Comparison of ENCODE assay signal across 9 cellular contexts in the genomic region with DNA sequence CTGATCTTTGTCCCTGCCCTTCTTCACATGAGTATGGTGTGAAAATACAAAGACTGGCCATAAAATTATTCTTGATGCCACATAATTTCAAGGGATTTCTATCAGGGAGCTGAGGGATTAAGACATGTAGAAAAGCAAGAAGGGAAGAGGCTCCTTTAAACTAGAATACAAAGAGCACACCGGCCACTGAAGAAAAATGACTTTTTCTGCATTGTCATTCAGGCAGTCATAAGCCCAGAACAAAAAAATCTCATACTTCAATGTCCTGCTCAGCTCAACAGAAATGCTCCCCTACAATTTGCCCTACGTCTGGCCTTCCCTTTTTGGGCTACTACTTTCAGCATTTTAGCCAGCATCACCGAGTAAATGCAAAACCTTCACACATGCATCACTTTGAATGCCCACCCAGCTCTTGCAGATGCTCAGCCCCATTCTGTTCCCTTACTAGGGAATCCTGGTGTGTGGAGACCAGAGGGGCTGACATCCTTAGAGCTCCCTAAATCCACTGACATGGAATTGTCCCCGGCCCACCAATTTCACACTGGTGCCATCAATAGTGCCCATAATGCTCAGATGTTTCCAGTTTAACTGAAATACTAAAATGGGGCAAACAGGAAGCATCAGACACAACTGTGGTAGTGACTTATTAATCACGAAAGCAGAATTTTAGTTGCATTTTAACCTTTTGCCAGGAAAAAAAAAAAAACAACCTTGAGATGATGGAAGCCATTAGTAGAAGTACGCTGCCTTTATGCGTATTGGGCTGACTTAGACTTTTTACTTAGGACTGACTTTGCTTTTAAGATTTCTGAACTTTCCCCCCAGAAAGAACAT. TPM values are rescaled to one million over a fixed set of nuclear protein-coding genes. Genes with fewer than 3 reads are reported as not detected.
A peak's percentile ranks its signal among the peaks of the same experiment; 100 is the strongest.
DNase-seq lines count a peak whose midpoint lies in the region; ATAC-seq, FAIRE-seq and TF ChIP-seq lines count a peak whose summit lies in the region.
"Had no signal": no experiment of that assay in that cellular context is flagged by ENCODE, and none has a peak within 500 bp of the region (broad histone marks: within the 10 kb centered on the region; RNA-seq: fewer than 3 reads in every experiment).

No MANE protein-coding gene starts in this region.

- H3K4me2 ChIP-seq in astrocyte (ENCODE audit: low read length), result peak overlapping the region; percentile 94

- DNase-seq in right cardiac atrium, result peak in 1 of 3 donors; percentile 24
- DNase-seq in left cardiac atrium, result no peak
- DNase-seq in astrocyte (ENCODE audit: low read depth), result no peak
- DNase-seq in GF-D8 (lab: John Stamatoyannopoulos, UW), result no peak
- no peak for DNase-seq in tibial artery
- DNase-seq: NCI-H2171 treated with DMSO at 0.1 percent for 48 hours had no signal

- peak overlapping the region; percentile 92 for H3K4me3 ChIP-seq in right cardiac atrium (ENCODE audit: low read length)
- peak overlapping the region; percentile 80 for H3K4me3 ChIP-seq in astrocyte (ENCODE audit: insufficient read depth, low read depth, low read length)
- peak overlapping the region; percentile 2 to 83 for H3K4me3 ChIP-seq in mucosa of rectum (ENCODE audit: low read length in 2 of 2)
- no peak overlapping the region for H3K4me3 ChIP-seq in tibial artery

- peak overlapping the region; percentile 91 for H3K4me3 Mint-ChIP-seq in astrocyte (ENCODE audit: unreplicated experiment)

- H3K9ac ChIP-seq in astrocyte (ENCODE audit: low read length) (peak overlapping the region; percentile 86), mucosa of rectum (ENCODE audit: low read depth in 1 of 2, low read length in 2 of 2) (peak overlapping the region; percentile 44 to 95)

- H4K20me1 ChIP-seq in astrocyte (ENCODE audit: insufficient read depth, low read length), result peaks cover 68% of the 10 kb centered on the region

- H3K36me3 ChIP-seq in astrocyte (ENCODE audit: insufficient read depth, low read length), result no peaks in the 10 kb centered on the region
- peaks cover 0 to 2% of the 10 kb centered on the region in 2 donors for H3K36me3 ChIP-seq in mucosa of rectum (ENCODE audit: control insufficient read depth in 2 of 2, insufficient read depth in 2 of 2, low read length in 2 of 2)
- no peaks in the 10 kb centered on the region for H3K36me3 ChIP-seq in tibial artery

- no peak for FAIRE-seq in astrocyte (lab: Jason Lieb, UNC)

- H3K27me3 ChIP-seq in right cardiac atrium (ENCODE audit: control insufficient read depth, insufficient read depth) (no peaks in the 10 kb centered on the region), astrocyte (ENCODE audit: insufficient read depth, low read length) (no peaks in the 10 kb centered on the region), mucosa of rectum (ENCODE audit: control insufficient read depth in 2 of 2, insufficient read depth in 2 of 2, low read length in 2 of 2) (no peaks in the 10 kb centered on the region), tibial artery (no peaks in the 10 kb centered on the region)

- no peak overlapping the region for H2AFZ ChIP-seq in astrocyte (ENCODE audit: low read depth, low read length)

- peaks cover 63% of the 10 kb centered on the region for H3K4me1 Mint-ChIP-seq in astrocyte (ENCODE audit: low read depth, unreplicated experiment)

- ATAC-seq in right cardiac atrium, result no peak
- no peak for ATAC-seq in left cardiac atrium
- no peak for ATAC-seq in GM18505 (IDR thresholded peaks at IDR 0.05; ENCODE audit: unreplicated experiment)
- ATAC-seq in HG03442 (IDR thresholded peaks at IDR 0.05; ENCODE audit: unreplicated experiment), result no peak

- TF ChIP-seq CTCF in astrocyte (IDR thresholded peaks at IDR 0.05; ENCODE audit: insufficient read depth, low read depth, low read length) (no peak), tibial artery (IDR thresholded peaks at IDR 0.05) (no peak)

- H3K4me1 ChIP-seq in right cardiac atrium (ENCODE audit: control insufficient read depth, insufficient read depth, low read length) (peaks cover 38% of the 10 kb centered on the region), astrocyte (ENCODE audit: insufficient read depth, low read length) (peaks cover 58% of the 10 kb centered on the region), mucosa of rectum (ENCODE audit: control insufficient read depth in 2 of 2, insufficient read depth in 2 of 2, low read length in 2 of 2) (peaks cover 81 to 86% of the 10 kb centered on the region in 2 donors), tibial artery (peaks cover 0 to 74% (median 58%) of the 10 kb centered on the region in 4 donors)

- WGBS in right cardiac atrium, result 55% methylated on average over 7 of the region's 7 CpGs

- no peaks in the 10 kb centered on the region for H3K9me3 Mint-ChIP-seq in astrocyte (ENCODE audit: unreplicated experiment)

- H3K79me2 ChIP-seq in astrocyte (ENCODE audit: insufficient read depth, low read length), result peaks cover 72% of the 10 kb centered on the region

- no peak for TF ChIP-seq POLR2A in GM18505 (IDR thresholded peaks at IDR 0.05; ENCODE audit: borderline replicate concordance, extremely low read depth, insufficient read depth, insufficient read length)

- intact Hi-C loops in right cardiac atrium (cut with DNase I), result loop anchor here in 3 of 4 donors (5.0 to 10.0 kb wide), 3 partner anchors 37 to 169 kb away; a partner anchor contains a TSS
- intact Hi-C loops in left cardiac atrium (cut with DNase I), result loop anchor here (2.0 to 10.0 kb wide), 2 partner anchors 37 to 71 kb away; no protein-coding TSS in a partner anchor
- intact Hi-C loops in tibial artery (cut with DNase I; ENCODE audit: low total_unique reads), result no loop called here

- H3K36me3 Mint-ChIP-seq in astrocyte (ENCODE audit: low read depth, unreplicated experiment), result peaks cover 9% of the 10 kb centered on the region

- peak overlapping the region; percentile 60 for H3K27ac ChIP-seq in right cardiac atrium (ENCODE audit: low read length)
- no peak overlapping the region for H3K27ac ChIP-seq in astrocyte (ENCODE audit: low read depth, low read length)
- H3K27ac ChIP-seq in mucosa of rectum (ENCODE audit: low read depth in 2 of 2, low read length in 2 of 2), result peak overlapping the region; percentile 99
- no peak overlapping the region for H3K27ac ChIP-seq in tibial artery

- H3K9me3 ChIP-seq in right cardiac atrium (ENCODE audit: control insufficient read depth, low read length) (no peaks in the 10 kb centered on the region), astrocyte (ENCODE audit: insufficient read depth, low read depth, low read length) (no peaks in the 10 kb centered on the region), mucosa of rectum (ENCODE audit: control insufficient read depth in 2 of 2, low read length in 2 of 2) (no peaks in the 10 kb centered on the region), tibial artery (no peaks in the 10 kb centered on the region)

- no peaks in the 10 kb centered on the region for H3K27me3 Mint-ChIP-seq in astrocyte (ENCODE audit: low read depth, unreplicated experiment)

- peak overlapping the region; percentile 2 for H3K27ac Mint-ChIP-seq in astrocyte (ENCODE audit: unreplicated experiment)

RNA-seq across cellular contexts. Expression of a gene that starts 2.7 kb away (rescaled TPM):
- total RNA-seq in right cardiac atrium, result 10 to 100 TPM; 12.2 to 17.1 (median 15.1) TPM
- 10.8 TPM for polyA plus RNA-seq in right cardiac atrium
- 10 to 100 TPM; 13.4 to 13.5 TPM for total RNA-seq in left cardiac atrium
- 10.8 and 11.0 TPM in 2 replicates for total RNA-seq in astrocyte

RNA-seq across cellular contexts. Expression of a gene that starts 52.2 kb away (rescaled TPM):
- total RNA-seq in right cardiac atrium (not detected), left cardiac atrium (not detected), astrocyte (not detected in 2 replicates)
- not detected for polyA plus RNA-seq in right cardiac atrium

Comparison
In these comparisons a context has a peak if more than half of its experiments do, and no peak if none do; other contexts are left out.
1. H3K27ac ChIP-seq: peak in right cardiac atrium (single experiment) and mucosa of rectum (2 of 2); none in astrocyte (single experiment) and tibial artery (0 of 2).
2. H3K4me3 ChIP-seq: peak in right cardiac atrium (single experiment), astrocyte (single experiment) and mucosa of rectum (2 of 2); none in tibial artery (0 of 2).